8 cellular contexts compared by ENCODE assay signal in the genomic region with DNA sequence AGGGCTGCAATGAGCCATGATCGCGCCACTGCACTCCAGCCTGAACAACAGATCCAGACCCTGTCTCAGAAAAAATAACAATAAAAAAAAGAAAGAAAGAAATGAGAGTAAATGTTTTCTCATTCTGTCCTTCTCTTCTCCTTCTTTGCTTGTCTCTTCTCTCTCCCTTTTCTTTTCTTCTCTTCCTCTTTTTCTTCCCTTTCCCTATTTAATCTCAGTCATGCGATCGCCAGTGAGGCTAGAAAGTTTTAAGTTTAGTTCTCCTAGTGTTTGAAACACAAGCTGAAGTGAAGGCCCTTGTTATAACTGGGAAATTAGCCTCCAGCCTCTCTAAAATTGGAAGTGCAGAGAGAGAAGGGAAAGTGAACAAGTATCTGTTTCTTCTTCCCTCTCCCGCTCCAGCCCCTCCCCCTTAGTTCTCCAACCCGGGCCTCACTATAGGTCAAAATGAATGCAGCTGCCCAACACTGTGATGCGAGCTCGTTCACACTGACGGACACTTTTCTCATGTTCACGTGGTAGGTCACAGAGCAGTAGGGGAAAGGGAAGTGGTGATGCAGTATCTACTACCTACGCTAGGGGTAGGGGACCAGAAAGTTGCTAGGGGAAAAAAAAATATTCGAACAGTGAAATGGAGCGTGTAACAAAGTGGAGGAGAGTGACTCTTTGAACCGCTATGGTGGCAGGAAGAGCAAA. TPM values are rescaled to one million over a fixed set of nuclear protein-coding genes. Genes with fewer than 3 reads are reported as not detected.
DNase-seq lines count a peak whose midpoint lies in the region; ATAC-seq and TF ChIP-seq lines count a peak whose summit lies in the region.

No MANE protein-coding gene starts in this region.

- H2BK12ac ChIP-seq in mesenchymal stem cell (ENCODE audit: low read length in 2 of 2): no peak overlapping the region

- intact Hi-C loops in upper lobe of right lung (cut with DNase I): no loop called here

- peak; percentile 26 for TF ChIP-seq CTCF in upper lobe of right lung (IDR thresholded peaks at IDR 0.05)

- peaks cover 16% of the 10 kb centered on the region for H3K4me1 ChIP-seq in CD4-positive, CD25-positive, alpha-beta regulatory T cell (ENCODE audit: control insufficient read depth, insufficient read depth, low read length, poor library complexity, severe bottlenecking)
- H3K4me1 ChIP-seq in mesenchymal stem cell (ENCODE audit: control insufficient read depth, insufficient read depth, low read depth, low read length): peaks cover 4% of the 10 kb centered on the region
- no peaks in the 10 kb centered on the region for H3K4me1 ChIP-seq in upper lobe of right lung

- ATAC-seq in CD4-positive, CD25-positive, alpha-beta regulatory T cell (ENCODE audit: low read depth in 2 of 2): peak; percentile 96
- peak; percentile 98 for ATAC-seq in GM19351 (IDR thresholded peaks at IDR 0.05; ENCODE audit: unreplicated experiment)
- peak; percentile 98 for ATAC-seq in HG03342 (IDR thresholded peaks at IDR 0.05; ENCODE audit: unreplicated experiment)
- peak; percentile 98 for ATAC-seq in upper lobe of right lung

- no peak overlapping the region for H2AFZ ChIP-seq in mesenchymal stem cell (ENCODE audit: low read depth, low read length)

- peak overlapping the region; percentile 73 for H3K4me3 ChIP-seq in CD4-positive, CD25-positive, alpha-beta regulatory T cell (ENCODE audit: low read depth, low read length)
- H3K4me3 ChIP-seq in mesenchymal stem cell (ENCODE audit: insufficient read depth in 1 of 2, low read depth in 1 of 2, low read length in 2 of 2) (no peak overlapping the region), upper lobe of right lung (peak overlapping the region; percentile 10)

- no peak overlapping the region for H2BK15ac ChIP-seq in mesenchymal stem cell (ENCODE audit: low read depth, poor library complexity, severe bottlenecking)

- no peak overlapping the region for H2BK120ac ChIP-seq in mesenchymal stem cell (ENCODE audit: low read depth, low read length)

- DNase-seq in CD4-positive, CD25-positive, alpha-beta regulatory T cell: peak; percentile 27 to 83 (median 61)
- DNase-seq in T follicular helper cell (ENCODE audit: low read depth) (peak; percentile 7), caudate nucleus (lab: John Stamatoyannopoulos, UW) (peak in 20 of 61 donors; percentile 0 to 40 (median 9)), mesenchymal stem cell (peak; percentile 47), upper lobe of right lung (peak; percentile 69), NCI-H1417 treated with DMSO at 0.1 percent for 48 hours (lab: John Stamatoyannopoulos, UW) (no peak)

- no peak overlapping the region for H4K8ac ChIP-seq in mesenchymal stem cell (ENCODE audit: low read length)

- H2BK5ac ChIP-seq in mesenchymal stem cell (ENCODE audit: low read depth, low read length, poor library complexity, severe bottlenecking): no peak overlapping the region

- no peak overlapping the region for H4K91ac ChIP-seq in mesenchymal stem cell (ENCODE audit: low read length)

- H3K27me3 ChIP-seq in CD4-positive, CD25-positive, alpha-beta regulatory T cell (ENCODE audit: control insufficient read depth, insufficient read depth, low read length): no peaks in the 10 kb centered on the region
- H3K27me3 ChIP-seq in mesenchymal stem cell (ENCODE audit: control insufficient read depth in 1 of 2, insufficient read depth in 1 of 2, low read length in 2 of 2): no peaks in the 10 kb centered on the region
- no peaks in the 10 kb centered on the region for H3K27me3 ChIP-seq in upper lobe of right lung

- H3K23ac ChIP-seq in mesenchymal stem cell (ENCODE audit: low read length in 2 of 2): no peak overlapping the region

- H3K9me3 Mint-ChIP-seq in CD4-positive, CD25-positive, alpha-beta regulatory T cell: no peaks in the 10 kb centered on the region

- no peak overlapping the region for H3K4ac ChIP-seq in mesenchymal stem cell (ENCODE audit: low read depth in 1 of 2, low read length in 2 of 2)

- H3K4me1 Mint-ChIP-seq in CD4-positive, CD25-positive, alpha-beta regulatory T cell: peaks cover 7 to 25% (median 19%) of the 10 kb centered on the region in 4 donors

- no peak overlapping the region for H3K14ac ChIP-seq in mesenchymal stem cell (ENCODE audit: low read length in 2 of 2)

- H2AK5ac ChIP-seq in mesenchymal stem cell (ENCODE audit: low read length, severe bottlenecking): peak overlapping the region; percentile 16

- H3K27me3 Mint-ChIP-seq in CD4-positive, CD25-positive, alpha-beta regulatory T cell: peaks cover 8% of the 10 kb centered on the region

- H3K79me1 ChIP-seq in mesenchymal stem cell (replicated peaks; ENCODE audit: low read length, poor library complexity, severe bottlenecking): no peaks in the 10 kb centered on the region

- WGBS in mesenchymal stem cell: 44% methylated on average over 9 of the region's 14 CpGs

- no peaks in the 10 kb centered on the region for H3K9me3 ChIP-seq in CD4-positive, CD25-positive, alpha-beta regulatory T cell (ENCODE audit: control insufficient read depth in 2 of 2, low read length in 2 of 2)
- H3K9me3 ChIP-seq in mesenchymal stem cell (ENCODE audit: control insufficient read depth, low read length): no peaks in the 10 kb centered on the region
- no peaks in the 10 kb centered on the region for H3K9me3 ChIP-seq in upper lobe of right lung

- no peak overlapping the region for H3K27ac ChIP-seq in CD4-positive, CD25-positive, alpha-beta regulatory T cell (ENCODE audit: insufficient read depth, low read length, poor library complexity, severe bottlenecking)
- H3K27ac ChIP-seq in caudate nucleus (ENCODE audit: low read depth, low read length): peak overlapping the region; percentile 18
- H3K27ac ChIP-seq in mesenchymal stem cell (ENCODE audit: low read length, poor library complexity, severe bottlenecking): no peak overlapping the region
- peak overlapping the region; percentile 2 for H3K27ac ChIP-seq in upper lobe of right lung

- peak overlapping the region in 3 of 4 donors; percentile 2 to 81 (median 74) for H3K4me3 Mint-ChIP-seq in CD4-positive, CD25-positive, alpha-beta regulatory T cell

- no peak overlapping the region for H3K9ac ChIP-seq in mesenchymal stem cell (ENCODE audit: low read length)

- peak overlapping the region; percentile 53 to 95 (median 79) for H3K27ac Mint-ChIP-seq in CD4-positive, CD25-positive, alpha-beta regulatory T cell

- no peak overlapping the region for H3K4me2 ChIP-seq in mesenchymal stem cell (ENCODE audit: low read length, poor library complexity, severe bottlenecking)

- H3K36me3 ChIP-seq in CD4-positive, CD25-positive, alpha-beta regulatory T cell (ENCODE audit: control insufficient read depth, insufficient read depth, low read length): no peaks in the 10 kb centered on the region
- H3K36me3 ChIP-seq in mesenchymal stem cell (ENCODE audit: control insufficient read depth in 1 of 2, insufficient read depth in 2 of 2, low read depth in 1 of 2, low read length in 2 of 2) (no peaks in the 10 kb centered on the region), upper lobe of right lung (no peaks in the 10 kb centered on the region)

- peak overlapping the region in 1 of 2 experiments; percentile 16 for H3K18ac ChIP-seq in mesenchymal stem cell (ENCODE audit: low read depth in 1 of 2, low read length in 2 of 2)

- H3K36me3 Mint-ChIP-seq in CD4-positive, CD25-positive, alpha-beta regulatory T cell: no peaks in the 10 kb centered on the region

RNA-seq across cellular contexts. Expression of gene TSC22D2, which starts 23.4 kb away (rescaled TPM):
- total RNA-seq in CD4-positive, CD25-positive, alpha-beta regulatory T cell: 49.0 TPM
- 1 to 10 TPM; 4.9 to 6.8 (median 6.4) TPM for polyA plus RNA-seq in CD4-positive, CD25-positive, alpha-beta regulatory T cell
- polyA plus RNA-seq in mesenchymal stem cell (2013, experiment 1 of 2): 29.1 TPM
- 29.3 TPM for polyA plus RNA-seq in mesenchymal stem cell (2013, experiment 2 of 2)
- 29.2 TPM for total RNA-seq in upper lobe of right lung

Comparison
In these comparisons a context has a peak if more than half of its experiments do, and no peak if none do; other contexts are left out.
1. H3K27ac ChIP-seq: peak in caudate nucleus (single experiment) and upper lobe of right lung (single experiment); none in CD4-positive, CD25-positive, alpha-beta regulatory T cell (single experiment) and mesenchymal stem cell (single experiment).
2. H3K4me3 ChIP-seq: peak in CD4-positive, CD25-positive, alpha-beta regulatory T cell (single experiment) and upper lobe of right lung (single experiment); none in mesenchymal stem cell (0 of 2).
3. Peak in every context shown above with its lines, with median percentiles within 50 percentile points of each other: ATAC-seq.